ENCODE assay signal across 1 cellular context in genomic region chr9:112751059-112751795, GRCh38.
TF ChIP-seq lines count a peak whose summit lies in the region.

No MANE protein-coding gene starts in this region.

TF ChIP-seq in HepG2, 621 proteins besides CTCF, POLR2A, EP300 and RAD21 (continued from another document and continues in another):
- TF ChIP-seq ZNF142 (CRISPR knock-in tag; IDR thresholded peaks at IDR 0.05) (0 out of 2 replicates have a peak, but pooled peaks have one; percentile 32), MYPOP (CRISPR knock-in tag; IDR thresholded peaks at IDR 0.05) (0 out of 2 replicates have a peak, but pooled peaks have one; percentile 67), SRY (CRISPR knock-in tag; IDR thresholded peaks at IDR 0.05) (peak; percentile 63; the same call in 1 of the 2 replicates), ZNF30 (CRISPR knock-in tag; IDR thresholded peaks at IDR 0.05) (0 out of 2 replicates have a peak, but pooled peaks have one; percentile 20), E2F1 (CRISPR knock-in tag; IDR thresholded peaks at IDR 0.05) (peak; percentile 61), MXI1 (IDR thresholded peaks at IDR 0.05; ENCODE audit: borderline replicate concordance, low read depth, low read length) (peak; percentile 57; the same call in 2 of the 3 replicates), SAP130 (CRISPR knock-in tag; IDR thresholded peaks at IDR 0.05; ENCODE audit: low read depth) (peak; percentile 79), BCL3 (CRISPR knock-in tag; IDR thresholded peaks at IDR 0.05) (peak; percentile 44; the same call in 1 of the 2 replicates), ZNF407 (CRISPR knock-in tag; IDR thresholded peaks at IDR 0.05; ENCODE audit: not compliant biosample characterization) (peak; percentile 67), SMAD1 (CRISPR knock-in tag; IDR thresholded peaks at IDR 0.05; ENCODE audit: borderline replicate concordance, low read depth) (no peak), ZBTB25 (CRISPR knock-in tag; IDR thresholded peaks at IDR 0.05) (no peak), ZMYM4 (CRISPR knock-in tag; IDR thresholded peaks at IDR 0.05) (peak; percentile 72), ZBTB2 (CRISPR knock-in tag; IDR thresholded peaks at IDR 0.05; ENCODE audit: low read depth) (0 out of 2 replicates have a peak, but pooled peaks have one; percentile 27), NFE2 (CRISPR knock-in tag; IDR thresholded peaks at IDR 0.05) (no peak), ZNF33A (CRISPR knock-in tag; IDR thresholded peaks at IDR 0.05; ENCODE audit: borderline replicate concordance) (no peak), CHD2 (IDR thresholded peaks at IDR 0.05; ENCODE audit: low read depth, low read length) (no peak), RNF2 (conservative IDR thresholded peaks at IDR 0.05; ENCODE audit: low read depth) (no peak), GABPB1 (CRISPR knock-in tag; IDR thresholded peaks at IDR 0.05) (0 out of 2 replicates have a peak, but pooled peaks have one; percentile 51), PATZ1 (CRISPR knock-in tag; IDR thresholded peaks at IDR 0.05) (0 out of 2 replicates have a peak, but pooled peaks have one; percentile 7), NFATC3 (CRISPR knock-in tag; IDR thresholded peaks at IDR 0.05) (0 out of 2 replicates have a peak, but pooled peaks have one; percentile 50), FOXO4 (CRISPR knock-in tag; conservative IDR thresholded peaks at IDR 0.05) (0 out of 2 replicates have a peak, but pooled peaks have one; percentile 71), HHEX (CRISPR knock-in tag; IDR thresholded peaks at IDR 0.05) (0 out of 2 replicates have a peak, but pooled peaks have one; percentile 16), ZFY (CRISPR knock-in tag; IDR thresholded peaks at IDR 0.05) (peak; percentile 31; the same call in 1 of the 2 replicates), KAT8 (CRISPR knock-in tag; IDR thresholded peaks at IDR 0.05) (0 out of 2 replicates have a peak, but pooled peaks have one; percentile 26), ELF3 (CRISPR knock-in tag; IDR thresholded peaks at IDR 0.05) (peak; percentile 35; the same call in 1 of the 2 replicates), ZNF501 (CRISPR knock-in tag; IDR thresholded peaks at IDR 0.05) (peak; percentile 43; the same call in 1 of the 2 replicates)
